21 cellular contexts compared by ENCODE assay signal in the genomic region with DNA sequence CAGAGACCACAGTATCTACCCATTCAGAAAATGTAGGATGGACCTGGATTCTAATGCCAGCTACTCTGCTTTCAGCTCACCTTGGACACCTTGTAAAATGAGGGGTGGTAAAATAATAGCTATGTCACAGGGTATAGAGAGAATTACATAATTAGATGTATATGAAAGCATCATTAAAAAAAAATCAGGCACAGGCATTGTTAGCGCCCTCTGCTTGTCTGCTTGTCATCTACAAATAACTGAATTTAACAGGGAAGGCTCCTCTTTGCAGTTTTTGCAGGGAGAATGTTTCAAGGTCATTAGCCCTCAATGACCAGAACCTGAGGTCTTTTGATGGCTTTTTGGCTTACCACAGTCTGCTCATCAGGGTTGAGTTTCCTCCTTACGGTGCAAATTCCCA. TPM values are rescaled to one million over a fixed set of nuclear protein-coding genes. Genes with fewer than 3 reads are reported as not detected.
DNase-seq lines count a peak whose midpoint lies in the region; ATAC-seq and TF ChIP-seq lines count a peak whose summit lies in the region.
"Had no signal": no experiment of that assay in that cellular context is flagged by ENCODE, and none has a peak within 500 bp of the region (broad histone marks: within the 10 kb centered on the region; RNA-seq: fewer than 3 reads in every experiment).

No MANE protein-coding gene starts in this region.

- no peak overlapping the region for H3K4ac ChIP-seq in mesenchymal stem cell (ENCODE audit: low read depth in 1 of 2, low read length in 2 of 2)

- H4K8ac ChIP-seq in mesenchymal stem cell (ENCODE audit: low read length) = no peak overlapping the region

- H3K9me3 ChIP-seq in DND-41 (ENCODE audit: insufficient read depth, low read length, severe bottlenecking) (no peaks in the 10 kb centered on the region), Karpas-422 (ENCODE audit: low read length) (peaks cover 2% of the 10 kb centered on the region; the same call in 1 of the 2 replicates), WERI-Rb-1 (ENCODE audit: severe bottlenecking) (no peaks in the 10 kb centered on the region), mesenchymal stem cell (ENCODE audit: control insufficient read depth, low read length) (no peaks in the 10 kb centered on the region)
- H3K9me3 ChIP-seq: BLaER1, heart left ventricle, pancreas had no signal

- H4K20me1 ChIP-seq in DND-41 (ENCODE audit: insufficient read depth, low read length) = no peaks in the 10 kb centered on the region
- H4K20me1 ChIP-seq in Karpas-422 (ENCODE audit: insufficient read depth, low read depth, low read length) = no peaks in the 10 kb centered on the region
- H4K20me1 ChIP-seq: BLaER1 had no signal

- 90% methylated on average over 2 of the region's 2 CpGs for WGBS in mesenchymal stem cell

- no peak overlapping the region for H3K14ac ChIP-seq in mesenchymal stem cell (ENCODE audit: low read length in 2 of 2)

- no peak overlapping the region for H3K23ac ChIP-seq in mesenchymal stem cell (ENCODE audit: low read length in 2 of 2)

- H4K91ac ChIP-seq in mesenchymal stem cell (ENCODE audit: low read length) = no peak overlapping the region

- no peak overlapping the region for H2BK120ac ChIP-seq in mesenchymal stem cell (ENCODE audit: low read depth, low read length)

- DNase-seq in DND-41 (no peak), Karpas-422 (peak; percentile 62), WERI-Rb-1 (no peak), mesenchymal stem cell (no peak), SK-N-DZ (ENCODE audit: low spot score) (no peak), globus pallidus (ENCODE audit: low spot score) (no peak), DMS53 treated with DMSO at 0.1 percent for 48 hours (lab: John Stamatoyannopoulos, UW; ENCODE audit: unreplicated experiment) (no peak), nucleus accumbens (lab: John Stamatoyannopoulos, UW) (no peak)
- DNase-seq: activated CD4-positive, alpha-beta T cell treated with anti-CD3 and anti-CD28 coated beads, Interleukin-2, amount 10 ng/mL, durations not matched to agents 7 days and 5 days; activated naive CD8-positive, alpha-beta T cell treated with anti-CD3 and anti-CD28 coated beads, Interleukin-2, amount 50 U/mL, for 24 hours; activated T-cell treated with anti-CD3 and anti-CD28 coated beads, Interleukin-2, amount 50 U/mL, for 4 hours; DMS79; heart left ventricle; NCI-H2029; NCI-H526 treated with DMSO at 0.1 percent for 48 hours; pancreas; T-helper 9 cell had no signal

- H2BK12ac ChIP-seq in mesenchymal stem cell (ENCODE audit: low read length in 2 of 2) = no peak overlapping the region

- H3K4me2 ChIP-seq in DND-41 (ENCODE audit: insufficient read depth, low read length) = no peak overlapping the region
- H3K4me2 ChIP-seq in Karpas-422 (ENCODE audit: low read depth, low read length, poor library complexity, severe bottlenecking) = peak overlapping the region; percentile 56
- no peak overlapping the region for H3K4me2 ChIP-seq in mesenchymal stem cell (ENCODE audit: low read length, poor library complexity, severe bottlenecking)
- H3K4me2 ChIP-seq: BLaER1 had no signal

- TF ChIP-seq CTCF in DND-41 (IDR thresholded peaks at IDR 0.05; ENCODE audit: borderline replicate concordance, extremely low read depth, low read length, poor library complexity, severe bottlenecking) (peak; percentile 24), WERI-Rb-1 (IDR thresholded peaks at IDR 0.05; ENCODE audit: low read depth, low read length) (peak; percentile 44; the same call in 1 of the 2 replicates)

- H3K36me3 ChIP-seq in DND-41 (ENCODE audit: insufficient read depth, low read length) (peaks cover 54% of the 10 kb centered on the region), Karpas-422 (ENCODE audit: insufficient read depth, low read length) (peaks cover 52% of the 10 kb centered on the region), WERI-Rb-1 (peaks cover 51% of the 10 kb centered on the region), mesenchymal stem cell (ENCODE audit: control insufficient read depth in 1 of 2, insufficient read depth in 2 of 2, low read depth in 1 of 2, low read length in 2 of 2) (peaks cover 17 to 89% of the 10 kb centered on the region in 2 experiments)

- H3K4me1 ChIP-seq in DND-41 (ENCODE audit: insufficient read depth, low read length) (no peaks in the 10 kb centered on the region), Karpas-422 (ENCODE audit: low read length) (peaks cover 83% of the 10 kb centered on the region), mesenchymal stem cell (ENCODE audit: control insufficient read depth, insufficient read depth, low read depth, low read length) (no peaks in the 10 kb centered on the region)
- H3K4me1 ChIP-seq: pancreas had no signal

- no peaks in the 10 kb centered on the region for H3K27me3 ChIP-seq in DND-41 (ENCODE audit: insufficient read depth, low read length, poor library complexity)
- no peaks in the 10 kb centered on the region for H3K27me3 ChIP-seq in Karpas-422 (ENCODE audit: low read length)
- H3K27me3 ChIP-seq in WERI-Rb-1 (ENCODE audit: insufficient read depth, low read depth, severe bottlenecking) = no peaks in the 10 kb centered on the region
- H3K27me3 ChIP-seq in mesenchymal stem cell (ENCODE audit: control insufficient read depth in 1 of 2, insufficient read depth in 1 of 2, low read length in 2 of 2) = no peaks in the 10 kb centered on the region
- H3K27me3 ChIP-seq: BLaER1, heart left ventricle, pancreas had no signal

- H2AFZ ChIP-seq in DND-41 (ENCODE audit: low read depth, low read length) (no peak overlapping the region), Karpas-422 (ENCODE audit: low read length) (no peak overlapping the region), mesenchymal stem cell (ENCODE audit: low read depth, low read length) (no peak overlapping the region)

- H3K79me2 ChIP-seq in DND-41 (ENCODE audit: insufficient read depth, low read length) (no peaks in the 10 kb centered on the region), Karpas-422 (ENCODE audit: low read length) (peaks cover 14% of the 10 kb centered on the region; the same call in 1 of the 2 replicates)

- H2BK15ac ChIP-seq in mesenchymal stem cell (ENCODE audit: low read depth, poor library complexity, severe bottlenecking) = no peak overlapping the region

- H3K27ac ChIP-seq in DND-41 (ENCODE audit: low read length) = no peak overlapping the region
- peak overlapping the region; percentile 93 for H3K27ac ChIP-seq in Karpas-422 (ENCODE audit: low read length)
- no peak overlapping the region for H3K27ac ChIP-seq in WERI-Rb-1
- H3K27ac ChIP-seq in mesenchymal stem cell (ENCODE audit: low read length, poor library complexity, severe bottlenecking) = no peak overlapping the region
- H3K27ac ChIP-seq: BLaER1, heart left ventricle, pancreas, skin epidermis had no signal

- no peak overlapping the region for H2AK5ac ChIP-seq in mesenchymal stem cell (ENCODE audit: low read length, severe bottlenecking)

- H3K79me1 ChIP-seq in mesenchymal stem cell (replicated peaks; ENCODE audit: low read length, poor library complexity, severe bottlenecking) = peaks cover 7% of the 10 kb centered on the region

- no peak overlapping the region for H3K18ac ChIP-seq in mesenchymal stem cell (ENCODE audit: low read depth in 1 of 2, low read length in 2 of 2)

- no peaks in the 10 kb centered on the region for H3K9me2 ChIP-seq in Karpas-422 (replicated peaks; ENCODE audit: insufficient read depth, low read length)

- no peak overlapping the region for H2BK5ac ChIP-seq in mesenchymal stem cell (ENCODE audit: low read depth, low read length, poor library complexity, severe bottlenecking)

- H3K9ac ChIP-seq in DND-41 (ENCODE audit: low read depth, low read length) (no peak overlapping the region), Karpas-422 (ENCODE audit: low read length) (no peak overlapping the region), mesenchymal stem cell (ENCODE audit: low read length) (peak overlapping the region; percentile 11)
- H3K9ac ChIP-seq: BLaER1 had no signal

- ATAC-seq in DND-41 (ENCODE audit: insufficient read depth, low read depth) = no peak
- ATAC-seq: activated naive CD8-positive, alpha-beta T cell treated with anti-CD3 and anti-CD28 coated beads, Interleukin-2, amount 50 U/mL, for 24 hours; activated T-cell treated with anti-CD3 and anti-CD28 coated beads, Interleukin-2, amount 50 U/mL, for 4 hours; heart left ventricle; pancreas had no signal

- no peak overlapping the region for H3K4me3 ChIP-seq in DND-41 (ENCODE audit: low read depth in 1 of 2, low read length in 2 of 2)
- no peak overlapping the region for H3K4me3 ChIP-seq in Karpas-422 (ENCODE audit: low read length)
- no peak overlapping the region for H3K4me3 ChIP-seq in WERI-Rb-1 (ENCODE audit: low read depth, low read length)
- no peak overlapping the region for H3K4me3 ChIP-seq in mesenchymal stem cell (ENCODE audit: insufficient read depth in 1 of 2, low read depth in 1 of 2, low read length in 2 of 2)
- H3K4me3 ChIP-seq: BLaER1, heart left ventricle, pancreas, skin epidermis had no signal

RNA-seq across cellular contexts. Expression of a gene that starts 58.0 kb away (rescaled TPM):
- total RNA-seq in Karpas-422 (2014; rRNA removed; shearing (Covaris generic); ENCODE audit: low replicate concordance) = 0.54 and 16.8 TPM in 2 replicates
- not detected for polyA plus RNA-seq in mesenchymal stem cell (2013, experiment 1 of 2)
- not detected for polyA plus RNA-seq in mesenchymal stem cell (2013, experiment 2 of 2)
- not detected in 2 replicates for polyA plus RNA-seq in SK-N-DZ (2014; cell fraction: cytosol; rRNA removed)
- polyA plus RNA-seq in SK-N-DZ (2014; cell fraction: nucleus; rRNA removed) = not detected in 2 replicates
- total RNA-seq: M059J had no signal
- polyA plus RNA-seq: urinary bladder had no signal
